11 cellular contexts compared by ENCODE assay signal in genomic region chr21:42574234-42575027, GRCh38.
DNase-seq lines count a peak whose midpoint lies in the region; ATAC-seq and TF ChIP-seq lines count a peak whose summit lies in the region.
"Had no signal": no experiment of that assay in that cellular context is flagged by ENCODE, and none has a peak within 500 bp of the region (broad histone marks: within the 10 kb centered on the region; RNA-seq: fewer than 3 reads in every experiment).

No MANE protein-coding gene starts in this region.

- H3K9me3 Mint-ChIP-seq in activated naive CD4-positive, alpha-beta T cell treated with anti-CD3 and anti-CD28 coated beads, Interleukin-2, amount 10 ng/mL, durations not matched to agents 7 days and 5 days, result peaks cover 11% of the 10 kb centered on the region

- H3K27me3 ChIP-seq in upper lobe of left lung, result no peaks in the 10 kb centered on the region
- H3K27me3 ChIP-seq: BLaER1 had no signal

- no peak for TF ChIP-seq EP300 in upper lobe of left lung (IDR thresholded peaks at IDR 0.05)

- CTCF ChIA-PET in activated naive CD4-positive, alpha-beta T cell treated with anti-CD3 and anti-CD28 coated beads, Interleukin-2, amount 10 ng/mL, durations not matched to agents 7 days and 5 days (lab: Charles Lee), result no interaction called here
- CTCF ChIA-PET in RWPE1 (lab: Yijun Ruan, JAX), result no interaction called here

- ATAC-seq in upper lobe of left lung (ENCODE audit: low FRiP score in 2 of 2) (no peak), HG02763 (IDR thresholded peaks at IDR 0.05; ENCODE audit: unreplicated experiment) (no peak)

- H3K27me3 Mint-ChIP-seq in activated naive CD4-positive, alpha-beta T cell treated with anti-CD3 and anti-CD28 coated beads, Interleukin-2, amount 10 ng/mL, durations not matched to agents 7 days and 5 days, result no peaks in the 10 kb centered on the region

- POLR2A ChIA-PET in RWPE1 (lab: Yijun Ruan, JAX; ENCODE audit: low non-redundant PET), result no interaction called here

- H3K27ac ChIP-seq in RWPE1 (no peak overlapping the region), upper lobe of left lung (no peak overlapping the region)
- H3K27ac ChIP-seq: BLaER1 had no signal

- peaks cover 0 to 54% (median 23%) of the 10 kb centered on the region in 4 donors for H3K36me3 ChIP-seq in upper lobe of left lung

- no peak for TF ChIP-seq POLR2A in upper lobe of left lung (IDR thresholded peaks at IDR 0.05)

- no peak overlapping the region for H3K27ac Mint-ChIP-seq in activated naive CD4-positive, alpha-beta T cell treated with anti-CD3 and anti-CD28 coated beads, Interleukin-2, amount 10 ng/mL, durations not matched to agents 7 days and 5 days

- H3K4me1 ChIP-seq in upper lobe of left lung, result peaks cover 0 to 7% (median 6%) of the 10 kb centered on the region in 4 donors

- H3K9me3 ChIP-seq in upper lobe of left lung, result no peaks in the 10 kb centered on the region

- 71% methylated on average over 7 of the region's 7 CpGs for WGBS in upper lobe of left lung, 2 donors

- no peak overlapping the region for H3K4me3 ChIP-seq in upper lobe of left lung
- H3K4me3 ChIP-seq: BLaER1 had no signal

- DNase-seq in activated naive CD4-positive, alpha-beta T cell treated with anti-CD3 and anti-CD28 coated beads, Interleukin-2, amount 10 ng/mL, durations not matched to agents 7 days and 5 days, result peak; percentile 18
- DNase-seq in activated naive CD4-positive, alpha-beta T cell treated with anti-CD3 and anti-CD28 coated beads, Interleukin-2, amount 50 U/mL, for 16 hours, result no peak
- DNase-seq in RWPE1 (ENCODE audit: low spot score) (peak; percentile 5), glomerular visceral epithelial cell (ENCODE audit: extremely low spot score) (peak; percentile 7), upper lobe of left lung (peak; percentile 44 to 46), foreskin melanocyte (no peak)
- DNase-seq in stimulated activated CD4-positive, alpha-beta T cell treated with anti-CD3 and anti-CD28 coated beads, Interleukin-15, amount 100 ng/mL, for 24 hours, result no peak
- DNase-seq: cerebellar nuclear complex, hypothalamus had no signal

- TF ChIP-seq CTCF in RWPE1 (conservative IDR thresholded peaks at IDR 0.05; ENCODE audit: low read depth) (no peak; the same call in 1 of the 2 replicates), upper lobe of left lung (IDR thresholded peaks at IDR 0.05) (peak in 1 of 6 experiments; percentile 23)

- peaks cover 32% of the 10 kb centered on the region for H3K36me3 Mint-ChIP-seq in activated naive CD4-positive, alpha-beta T cell treated with anti-CD3 and anti-CD28 coated beads, Interleukin-2, amount 10 ng/mL, durations not matched to agents 7 days and 5 days

- no peak overlapping the region for H3K4me3 Mint-ChIP-seq in activated naive CD4-positive, alpha-beta T cell treated with anti-CD3 and anti-CD28 coated beads, Interleukin-2, amount 10 ng/mL, durations not matched to agents 7 days and 5 days

- H3K4me1 Mint-ChIP-seq in activated naive CD4-positive, alpha-beta T cell treated with anti-CD3 and anti-CD28 coated beads, Interleukin-2, amount 10 ng/mL, durations not matched to agents 7 days and 5 days, result no peaks in the 10 kb centered on the region

Comparison
In these comparisons a context has a peak if more than half of its experiments do, and no peak if none do; other contexts are left out.
1. DNase-seq: peak in activated naive CD4-positive, alpha-beta T cell treated with anti-CD3 and anti-CD28 coated beads, Interleukin-2, amount 10 ng/mL, durations not matched to agents 7 days and 5 days (single experiment), RWPE1 (single experiment), glomerular visceral epithelial cell (single experiment) and upper lobe of left lung (2 of 2); none in activated naive CD4-positive, alpha-beta T cell treated with anti-CD3 and anti-CD28 coated beads, Interleukin-2, amount 50 U/mL, for 16 hours (single experiment), stimulated activated CD4-positive, alpha-beta T cell treated with anti-CD3 and anti-CD28 coated beads, Interleukin-15, amount 100 ng/mL, for 24 hours (single experiment) and foreskin melanocyte (single experiment).